25 cellular contexts compared by ENCODE assay signal in genomic region chr3:39158138-39158715, GRCh38. TPM values are rescaled to one million over a fixed set of nuclear protein-coding genes. Genes with fewer than 3 reads are reported as not detected.
DNase-seq lines count a peak whose midpoint lies in the region; ATAC-seq and TF ChIP-seq lines count a peak whose summit lies in the region.
"Had no signal": no experiment of that assay in that cellular context is flagged by ENCODE, and none has a peak within 500 bp of the region (broad histone marks: within the 10 kb centered on the region; RNA-seq: fewer than 3 reads in every experiment).

No MANE protein-coding gene starts in this region.

- H3K4me1 ChIP-seq in neuronal stem cell (ENCODE audit: control insufficient read depth in 2 of 2, insufficient read depth in 1 of 2, low read depth in 1 of 2, low read length in 2 of 2) (peaks cover 1 to 15% of the 10 kb centered on the region in 2 donors), mucosa of descending colon (ENCODE audit: low read depth) (peaks cover 8% of the 10 kb centered on the region)
- H3K4me1 ChIP-seq: SJCRH30 had no signal

- TF ChIP-seq CTCF in CD4-positive, alpha-beta T cell (IDR thresholded peaks at IDR 0.05), result no peak
- TF ChIP-seq CTCF in mucosa of descending colon (IDR thresholded peaks at IDR 0.05), result no peak

- no peaks in the 10 kb centered on the region for H3K27me3 Mint-ChIP-seq in CD4-positive, alpha-beta T cell

- no peaks in the 10 kb centered on the region for H3K79me1 ChIP-seq in neuronal stem cell (ENCODE audit: low read depth, low read length)

- no peak overlapping the region for H2BK12ac ChIP-seq in neuronal stem cell (ENCODE audit: low read length)

- H2BK5ac ChIP-seq in neuronal stem cell (ENCODE audit: low read length), result no peak overlapping the region

- H3K36me3 Mint-ChIP-seq in CD4-positive, alpha-beta T cell (ENCODE audit: low read depth), result no peaks in the 10 kb centered on the region
- H3K36me3 Mint-ChIP-seq: CD8-positive, alpha-beta T cell had no signal

- H3K4me3 Mint-ChIP-seq in CD4-positive, alpha-beta T cell, result peak overlapping the region; percentile 38
- H3K4me3 Mint-ChIP-seq: CD8-positive, alpha-beta T cell had no signal

- no peaks in the 10 kb centered on the region for H3K9me3 ChIP-seq in CD4-positive, alpha-beta T cell (ENCODE audit: control insufficient read depth, low read length)
- H3K9me3 ChIP-seq in neuronal stem cell (replicated peaks in 1 of 2; ENCODE audit: control insufficient read depth in 2 of 2, insufficient read depth in 1 of 2, low read depth in 1 of 2, low read length in 2 of 2), result no peaks in the 10 kb centered on the region
- H3K9me3 ChIP-seq in mucosa of descending colon, result no peaks in the 10 kb centered on the region
- H3K9me3 ChIP-seq: BLaER1 treated with 17β-estradiol and CSF1 and Interleukin-3, amounts not matched to agents 10 nM and 100 nM; SJCRH30 had no signal

- no peak overlapping the region for H2BK120ac ChIP-seq in neuronal stem cell (ENCODE audit: low read depth, low read length)

- DNase-seq in CD4-positive, alpha-beta T cell, result no peak
- DNase-seq in NCI-H82 treated with DMSO at 0.1 percent for 48 hours (lab: John Stamatoyannopoulos, UW; ENCODE audit: unreplicated experiment) (peak; percentile 52), islet precursor cell (peak; percentile 84), neuronal stem cell (ENCODE audit: low spot score) (peak; percentile 27), NCI-H1092 treated with DMSO at 0.1 percent for 48 hours (lab: John Stamatoyannopoulos, UW) (no peak), NCI-H2107 treated with DMSO at 0.1 percent for 48 hours (lab: John Stamatoyannopoulos, UW; ENCODE audit: unreplicated experiment) (no peak), mucosa of descending colon (no peak)
- DNase-seq: CD8-positive, alpha-beta T cell; DMS153; GF-D8; HCEC 1CT; KBM-7; NCI-H1092; NCI-H146; NCI-H2029; NCI-H345; NCI-H524; NCI-H774; OCI-M1; SJCRH30 had no signal

- no peak overlapping the region for H3K27ac ChIP-seq in CD4-positive, alpha-beta T cell (ENCODE audit: low read depth, low read length)
- H3K27ac ChIP-seq in neuronal stem cell (replicated peaks; ENCODE audit: low read length), result peak overlapping the region; percentile 18
- H3K27ac ChIP-seq: BLaER1 treated with 17β-estradiol and CSF1 and Interleukin-3, amounts not matched to agents 10 nM and 100 nM; HL-60; SJCRH30 had no signal

- H3K4ac ChIP-seq in neuronal stem cell (ENCODE audit: low read length), result no peak overlapping the region

- WGBS in neuronal stem cell (ENCODE audit: extremely low coverage in 2 of 2, insufficient read length in 2 of 2, insufficient replicate concordance in 1 of 2), 2 donors, result no CpG with 5 or more reads among the region's 5 CpGs

- ATAC-seq in CD4-positive, alpha-beta T cell (ENCODE audit: poor library complexity), result no peak
- no peak for ATAC-seq in GM19328 (IDR thresholded peaks at IDR 0.05; ENCODE audit: unreplicated experiment)
- ATAC-seq in mucosa of descending colon, result no peak
- ATAC-seq: CD8-positive, alpha-beta T cell; HepG2 had no signal

- H3K4me2 ChIP-seq in neuronal stem cell (ENCODE audit: insufficient read depth, low read length, poor library complexity, severe bottlenecking), result no peak overlapping the region
- H3K4me2 ChIP-seq: BLaER1 treated with 17β-estradiol and CSF1 and Interleukin-3, amounts not matched to agents 10 nM and 100 nM had no signal

- no peaks in the 10 kb centered on the region for H3K9me3 Mint-ChIP-seq in CD4-positive, alpha-beta T cell
- H3K9me3 Mint-ChIP-seq: CD8-positive, alpha-beta T cell had no signal

- POLR2A ChIA-PET in CD4-positive, alpha-beta T cell (lab: Charles Lee), result interaction anchor here (1.3 kb wide), 1 partner anchor 19 kb away, joined by 3 read pairs; no protein-coding TSS in a partner anchor

- CTCF ChIA-PET in CD4-positive, alpha-beta T cell (lab: Charles Lee), result interaction anchor here (1.4 kb wide), 1 partner anchor 32 kb away, joined by 4 read pairs; no protein-coding TSS in a partner anchor

- H3K9ac ChIP-seq in neuronal stem cell (ENCODE audit: low read depth, low read length, poor library complexity), result no peak overlapping the region
- H3K9ac ChIP-seq: BLaER1 treated with 17β-estradiol and CSF1 and Interleukin-3, amounts not matched to agents 10 nM and 100 nM had no signal

- no peak overlapping the region for H2BK15ac ChIP-seq in neuronal stem cell (ENCODE audit: low read length)

- H3K27me3 ChIP-seq in CD4-positive, alpha-beta T cell (ENCODE audit: control insufficient read depth, insufficient read depth, low read length), result no peaks in the 10 kb centered on the region
- H3K27me3 ChIP-seq in neuronal stem cell (ENCODE audit: control insufficient read depth in 3 of 3, insufficient read depth in 3 of 3, low read depth in 1 of 3, low read length in 3 of 3), result peaks cover 0 to 19% (median 0%) of the 10 kb centered on the region in 3 experiments
- H3K27me3 ChIP-seq: BLaER1 treated with 17β-estradiol and CSF1 and Interleukin-3, amounts not matched to agents 10 nM and 100 nM; SJCRH30 had no signal

- H2AFZ ChIP-seq in neuronal stem cell (ENCODE audit: low read length), result peak overlapping the region; percentile 6

- peak overlapping the region; percentile 4 for H3K14ac ChIP-seq in neuronal stem cell (ENCODE audit: low read length)

- H3K36me3 ChIP-seq in neuronal stem cell (replicated peaks in 1 of 2; ENCODE audit: control insufficient read depth in 2 of 2, insufficient read depth in 2 of 2, low read length in 2 of 2) (no peaks in the 10 kb centered on the region), mucosa of descending colon (ENCODE audit: low read depth) (no peaks in the 10 kb centered on the region)
- H3K36me3 ChIP-seq: BLaER1 treated with 17β-estradiol and CSF1 and Interleukin-3, amounts not matched to agents 10 nM and 100 nM; SJCRH30 had no signal

- no peak overlapping the region for H3K27ac Mint-ChIP-seq in CD4-positive, alpha-beta T cell
- H3K27ac Mint-ChIP-seq: CD8-positive, alpha-beta T cell had no signal

- peaks cover 5% of the 10 kb centered on the region for H3K4me1 Mint-ChIP-seq in CD4-positive, alpha-beta T cell (ENCODE audit: low read depth)

- intact Hi-C loops in CD4-positive, alpha-beta T cell (cut with DNase I, micrococcal nuclease), result loop anchor here in 1 of 2 experiments (1.0 kb wide), 1 partner anchor 21 kb away; no protein-coding TSS in a partner anchor
- intact Hi-C loops in mucosa of descending colon (cut with DNase I, micrococcal nuclease), result no loop called here

- no peak overlapping the region for H4K8ac ChIP-seq in neuronal stem cell (ENCODE audit: low read depth, low read length)

- no peak overlapping the region for H4K91ac ChIP-seq in neuronal stem cell (ENCODE audit: low read depth, low read length, poor library complexity)

- no peak overlapping the region for H3K18ac ChIP-seq in neuronal stem cell (ENCODE audit: low read length)

- H2AK5ac ChIP-seq in neuronal stem cell (ENCODE audit: low read depth, low read length), result no peak overlapping the region

- H3K4me3 ChIP-seq in neuronal stem cell (ENCODE audit: low read length in 2 of 2) (no peak overlapping the region), mucosa of descending colon (no peak overlapping the region)
- H3K4me3 ChIP-seq: BLaER1 treated with 17β-estradiol and CSF1 and Interleukin-3, amounts not matched to agents 10 nM and 100 nM; SJCRH30 had no signal

- no peak overlapping the region for H3K23ac ChIP-seq in neuronal stem cell (ENCODE audit: low read depth, low read length, poor library complexity)

RNA-seq across cellular contexts. Expression of gene CSRNP1, which starts 4.8 kb away (rescaled TPM):
- total RNA-seq in CD4-positive, alpha-beta T cell, result 100 to 1,000 TPM; 357 to 368 TPM
- polyA plus RNA-seq in neuronal stem cell (2013, experiment 1 of 2), result 4.6 TPM
- 4.5 TPM for polyA plus RNA-seq in neuronal stem cell (2013, experiment 2 of 2)
- total RNA-seq in mucosa of descending colon, result 10 to 100 TPM; 16.9 to 38.8 (median 21.4) TPM

RNA-seq across cellular contexts. Expression of gene XIRP1, which starts 34.2 kb away (rescaled TPM):
- not detected for total RNA-seq in CD4-positive, alpha-beta T cell
- not detected for polyA plus RNA-seq in neuronal stem cell (2013, experiment 1 of 2)
- polyA plus RNA-seq in neuronal stem cell (2013, experiment 2 of 2), result 0.01 TPM
- total RNA-seq in mucosa of descending colon, result under 1 TPM in 1 of 3 donors, not detected in 2; 0.31 TPM
- total RNA-seq: CD8-positive, alpha-beta T cell; HepG2; HT-29 had no signal
- polyA plus RNA-seq: HepG2 had no signal

RNA-seq across cellular contexts. Expression of gene TTC21A, which starts 50.7 kb away (rescaled TPM):
- 1 to 10 TPM; 4.1 to 5.2 TPM for total RNA-seq in CD4-positive, alpha-beta T cell
- 4.3 TPM for polyA plus RNA-seq in neuronal stem cell (2013, experiment 1 of 2)
- 4.8 TPM for polyA plus RNA-seq in neuronal stem cell (2013, experiment 2 of 2)
- 10 to 100 TPM in 1 of 3 donors, 1 to 10 TPM in 2; 6.2 to 11.1 (median 7.2) TPM for total RNA-seq in mucosa of descending colon

RNA-seq across cellular contexts. Expression of gene GORASP1, which starts 50.8 kb away (rescaled TPM):
- total RNA-seq in CD4-positive, alpha-beta T cell, result 10 to 100 TPM; 29.1 to 31.5 TPM
- polyA plus RNA-seq in neuronal stem cell (2013, experiment 1 of 2), result 18.3 TPM
- 18.3 TPM for polyA plus RNA-seq in neuronal stem cell (2013, experiment 2 of 2)
- 100 to 1,000 TPM in 1 of 3 donors, 10 to 100 TPM in 2; 93.5 to 122 (median 94.7) TPM for total RNA-seq in mucosa of descending colon

Comparison
In these comparisons a context has a peak if more than half of its experiments do, and no peak if none do; other contexts are left out.
1. DNase-seq: peak in NCI-H82 treated with DMSO at 0.1 percent for 48 hours (single experiment), islet precursor cell (single experiment) and neuronal stem cell (single experiment); none in CD4-positive, alpha-beta T cell (0 of 10), NCI-H1092 treated with DMSO at 0.1 percent for 48 hours (single experiment), NCI-H2107 treated with DMSO at 0.1 percent for 48 hours (single experiment) and mucosa of descending colon (0 of 3).
2. RNA of gene CSRNP1, which starts 4.8 kb away (total RNA-seq): 357 to 368 TPM in CD4-positive, alpha-beta T cell; 16.9 to 38.8 TPM in mucosa of descending colon; every median in the first group is over 4 times any median in the second.